19 cellular contexts compared by ENCODE assay signal in the genomic region with DNA sequence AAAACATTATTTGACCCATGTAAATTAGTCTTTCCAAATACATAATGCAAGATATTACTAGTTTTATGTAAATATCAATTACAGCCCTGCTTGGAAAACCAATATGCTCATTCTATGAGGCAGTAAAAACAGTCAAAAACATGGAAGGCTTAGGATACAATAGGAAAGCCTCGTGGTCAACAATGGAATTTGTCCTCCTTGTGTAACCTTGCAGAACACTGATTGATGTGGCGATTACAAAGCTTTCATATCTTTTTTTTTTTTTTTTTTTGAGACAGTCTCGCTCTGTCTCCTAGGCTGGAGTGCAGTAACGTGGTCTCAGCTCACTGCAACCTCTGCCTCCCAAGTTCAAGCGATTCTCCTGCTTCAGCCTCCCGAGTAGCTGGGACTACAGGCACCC.
"Had no signal": no experiment of that assay in that cellular context is flagged by ENCODE, and none has a peak within 500 bp of the region (broad histone marks: within the 10 kb centered on the region; RNA-seq: fewer than 3 reads in every experiment).

No MANE protein-coding gene starts in this region.

- H3K27ac Mint-ChIP-seq: activated naive CD4-positive, alpha-beta T cell treated with anti-CD3 and anti-CD28 coated beads, Interleukin-2, amount 50 U/mL, for 72 hours; nephron; stimulated activated effector memory CD8-positive, alpha-beta T cell treated with anti-CD3 and anti-CD28 coated beads, Interleukin-12 subunit alpha, Interleukin-12 subunit beta, amount 100 ng/mL, for 72 hours had no signal

- H3K36me3 Mint-ChIP-seq: activated naive CD4-positive, alpha-beta T cell treated with anti-CD3 and anti-CD28 coated beads, Interleukin-2, amount 50 U/mL, for 72 hours; immature natural killer cell; stimulated activated effector memory CD8-positive, alpha-beta T cell treated with anti-CD3 and anti-CD28 coated beads, Interleukin-12 subunit alpha, Interleukin-12 subunit beta, amount 100 ng/mL, for 72 hours had no signal

- ATAC-seq: stimulated activated effector memory CD8-positive, alpha-beta T cell treated with anti-CD3 and anti-CD28 coated beads, Interleukin-12 subunit alpha, Interleukin-12 subunit beta, amount 100 ng/mL, for 72 hours had no signal

- H3K4me1 ChIP-seq: esophagus muscularis mucosa, left ventricle myocardium inferior, parathyroid adenoma, upper lobe of left lung had no signal

- H3K4me3 ChIP-seq: adrenal gland, esophagus muscularis mucosa, left ventricle myocardium inferior, smooth muscle cell had no signal

- H3K27ac ChIP-seq: adrenal gland, esophagus muscularis mucosa, left ventricle myocardium inferior, parathyroid adenoma, thoracic aorta, upper lobe of left lung had no signal

- H3K9me3 ChIP-seq: adrenal gland, left ventricle myocardium inferior, thoracic aorta, upper lobe of left lung had no signal

- H3K79me2 ChIP-seq: parathyroid adenoma had no signal

- H3K9ac ChIP-seq: parathyroid adenoma had no signal

- H3K9me3 Mint-ChIP-seq: activated naive CD4-positive, alpha-beta T cell treated with anti-CD3 and anti-CD28 coated beads, Interleukin-2, amount 50 U/mL, for 72 hours; stimulated activated effector memory CD8-positive, alpha-beta T cell treated with anti-CD3 and anti-CD28 coated beads, Interleukin-12 subunit alpha, Interleukin-12 subunit beta, amount 100 ng/mL, for 72 hours had no signal

- H3K4me3 Mint-ChIP-seq: nephron; stimulated activated effector memory CD8-positive, alpha-beta T cell treated with anti-CD3 and anti-CD28 coated beads, Interleukin-12 subunit alpha, Interleukin-12 subunit beta, amount 100 ng/mL, for 72 hours had no signal

- DNase-seq: activated CD4-positive, alpha-beta T cell treated with anti-CD3 and anti-CD28 coated beads, Interleukin-2, amount 50 U/mL, for 1 hour; activated CD4-positive, CD25-positive, alpha-beta regulatory T cell; activated gamma-delta T cell; adrenal gland; cerebellar nuclear complex; cortex of kidney; effector CD8-positive, alpha-beta T cell; immature natural killer cell; kidney glomerular epithelial cell; left ventricle myocardium inferior; stimulated activated CD4-positive, alpha-beta T cell treated with anti-CD3 and anti-CD28 coated beads, Interleukin-4, amount 100 ng/mL, for 24 hours; upper lobe of left lung had no signal

- H3K27me3 ChIP-seq: adrenal gland, esophagus muscularis mucosa, upper lobe of left lung had no signal

- H3K36me3 ChIP-seq: adrenal gland, esophagus muscularis mucosa, left ventricle myocardium inferior, thoracic aorta, upper lobe of left lung had no signal

- H3K4me2 ChIP-seq: smooth muscle cell had no signal

- H2AFZ ChIP-seq: parathyroid adenoma had no signal

- H3K4me1 Mint-ChIP-seq: nephron had no signal
